Comparison of ENCODE assay signal across 14 cellular contexts in the genomic region with DNA sequence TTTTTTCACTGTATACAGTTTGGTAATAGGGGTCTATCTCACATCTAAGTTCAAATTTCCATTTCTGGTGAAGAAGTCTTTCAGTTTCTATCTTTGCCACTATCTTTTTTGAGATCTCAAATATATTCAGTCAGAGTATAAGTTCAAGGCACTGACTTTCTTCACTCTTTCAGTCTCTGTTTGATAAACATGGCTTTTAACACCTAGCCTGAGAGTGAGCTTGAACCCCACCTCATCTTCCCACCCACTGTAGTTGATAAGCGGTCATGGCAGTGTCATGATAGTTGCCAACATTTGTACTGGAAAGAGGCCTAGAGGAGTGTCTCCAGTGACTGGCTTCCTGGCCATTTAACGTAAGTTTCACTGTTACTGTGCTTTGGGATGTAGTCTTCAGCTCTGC. TPM values are rescaled to one million over a fixed set of nuclear protein-coding genes. Genes with fewer than 3 reads are reported as not detected.
DNase-seq lines count a peak whose midpoint lies in the region; ATAC-seq, FAIRE-seq and TF ChIP-seq lines count a peak whose summit lies in the region.
"Had no signal": no experiment of that assay in that cellular context is flagged by ENCODE, and none has a peak within 500 bp of the region (broad histone marks: within the 10 kb centered on the region; RNA-seq: fewer than 3 reads in every experiment).

No MANE protein-coding gene starts in this region.

- H3K27me3 ChIP-seq in GM23248 (replicated peaks; ENCODE audit: insufficient read depth) = no peaks in the 10 kb centered on the region
- no peaks in the 10 kb centered on the region for H3K27me3 ChIP-seq in mucosa of rectum (ENCODE audit: control insufficient read depth in 2 of 2, insufficient read depth in 2 of 2, low read length in 2 of 2)
- no peaks in the 10 kb centered on the region for H3K27me3 ChIP-seq in upper lobe of right lung
- H3K27me3 ChIP-seq: BLaER1 had no signal

- H3K4me2 ChIP-seq in GM23248 (ENCODE audit: unreplicated experiment) = no peak overlapping the region

- no peak overlapping the region for H3K27ac Mint-ChIP-seq in activated CD8-positive, alpha-beta T cell treated with anti-CD3 and anti-CD28 coated beads for 36 hours

- peak overlapping the region; percentile 32; the same call in 1 of the 2 replicates for H2AFZ ChIP-seq in GM23248

- 97% methylated on average over 2 of the region's 2 CpGs for WGBS in GM23248 (ENCODE audit: low coverage in 1 of 2, low lambda C conversion rate in 2 of 2, missing lambda C conversion rate in 2 of 2), 2 experiments

- H3K27ac ChIP-seq in GM23248 (no peak overlapping the region), mucosa of rectum (ENCODE audit: low read depth in 2 of 2, low read length in 2 of 2) (peak overlapping the region; percentile 26 to 71), upper lobe of right lung (no peak overlapping the region)
- H3K27ac ChIP-seq: BLaER1, prostate gland had no signal

- H4K20me1 ChIP-seq in GM23248 (ENCODE audit: insufficient read depth) = no peaks in the 10 kb centered on the region
- H4K20me1 ChIP-seq: BLaER1 had no signal

- TF ChIP-seq CTCF in activated CD8-positive, alpha-beta T cell treated with anti-CD3 and anti-CD28 coated beads for 36 hours (IDR thresholded peaks at IDR 0.05) = no peak
- TF ChIP-seq CTCF in upper lobe of right lung (IDR thresholded peaks at IDR 0.05) = no peak

- H3K9me3 ChIP-seq in GM23248 (ENCODE audit: low read depth) (no peaks in the 10 kb centered on the region), mucosa of rectum (ENCODE audit: control insufficient read depth in 2 of 2, low read length in 2 of 2) (no peaks in the 10 kb centered on the region), upper lobe of right lung (no peaks in the 10 kb centered on the region)
- H3K9me3 ChIP-seq: prostate gland had no signal

- POLR2A ChIA-PET in activated CD8-positive, alpha-beta T cell treated with anti-CD3 and anti-CD28 coated beads for 36 hours (lab: Charles Lee) = interaction anchor here (1.0 kb wide), 1 partner anchor 27 kb away, joined by 3 read pairs; no protein-coding TSS in a partner anchor

- peaks cover 9% of the 10 kb centered on the region for H3K4me1 Mint-ChIP-seq in activated CD8-positive, alpha-beta T cell treated with anti-CD3 and anti-CD28 coated beads for 36 hours (ENCODE audit: low read depth)

- H3K4me3 ChIP-seq in GM23248 (no peak overlapping the region), mucosa of rectum (ENCODE audit: low read length in 2 of 2) (no peak overlapping the region), upper lobe of right lung (no peak overlapping the region)
- H3K4me3 ChIP-seq: BLaER1, prostate gland had no signal

- no peaks in the 10 kb centered on the region for H3K36me3 Mint-ChIP-seq in activated CD8-positive, alpha-beta T cell treated with anti-CD3 and anti-CD28 coated beads for 36 hours (ENCODE audit: low read depth)

- H3K4me3 Mint-ChIP-seq in activated CD8-positive, alpha-beta T cell treated with anti-CD3 and anti-CD28 coated beads for 36 hours = no peak overlapping the region

- no peak for TF ChIP-seq POLR2A in GM12891 (IDR thresholded peaks at IDR 0.05; ENCODE audit: low read depth, low read length)

- H3K36me3 ChIP-seq in GM23248 (ENCODE audit: low read depth) (no peaks in the 10 kb centered on the region), mucosa of rectum (ENCODE audit: control insufficient read depth in 2 of 2, insufficient read depth in 2 of 2, low read length in 2 of 2) (no peaks in the 10 kb centered on the region), upper lobe of right lung (no peaks in the 10 kb centered on the region)
- H3K36me3 ChIP-seq: BLaER1, prostate gland had no signal

- H3K4me1 ChIP-seq in GM23248 (ENCODE audit: insufficient read depth) (peaks cover 21% of the 10 kb centered on the region; the same call in 1 of the 2 replicates), mucosa of rectum (ENCODE audit: control insufficient read depth in 2 of 2, insufficient read depth in 2 of 2, low read length in 2 of 2) (peaks cover 10 to 34% of the 10 kb centered on the region in 2 donors), upper lobe of right lung (peaks cover 4% of the 10 kb centered on the region)
- H3K4me1 ChIP-seq: prostate gland had no signal

- no peaks in the 10 kb centered on the region for H3K79me2 ChIP-seq in GM23248 (ENCODE audit: insufficient read depth)

- no peak for DNase-seq in GM12891 (ENCODE audit: insufficient read length, low spot score)
- no peak for DNase-seq in GM23248
- peak; percentile 29 for DNase-seq in activated CD8-positive, alpha-beta T cell treated with anti-CD3 and anti-CD28 coated beads for 36 hours
- DNase-seq in retina = no peak
- no peak for DNase-seq in upper lobe of right lung
- DNase-seq: NCI-H1105 treated with DMSO at 0.1 percent for 48 hours, NCI-H446 had no signal

- no peaks in the 10 kb centered on the region for H3K9me3 Mint-ChIP-seq in activated CD8-positive, alpha-beta T cell treated with anti-CD3 and anti-CD28 coated beads for 36 hours

- no peaks in the 10 kb centered on the region for H3K27me3 Mint-ChIP-seq in activated CD8-positive, alpha-beta T cell treated with anti-CD3 and anti-CD28 coated beads for 36 hours

- peak; percentile 92 for ATAC-seq in activated CD8-positive, alpha-beta T cell treated with anti-CD3 and anti-CD28 coated beads for 36 hours
- no peak for ATAC-seq in HG03457 (IDR thresholded peaks at IDR 0.05; ENCODE audit: unreplicated experiment)
- no peak for ATAC-seq in upper lobe of right lung

- no peaks in the 10 kb centered on the region for H3K9me2 ChIP-seq in GM23248 (ENCODE audit: insufficient read depth)

- peak; percentile 45 for FAIRE-seq in GM12891 (lab: Jason Lieb, UNC)
- FAIRE-seq: endometrium, RCC 7860 had no signal

- CTCF ChIA-PET in activated CD8-positive, alpha-beta T cell treated with anti-CD3 and anti-CD28 coated beads for 36 hours (lab: Charles Lee) = interaction anchor here (0.9 to 1.6 kb wide), 3 partner anchors 12 to 122 kb away, joined by 3 to 5 read pairs (median 4); no protein-coding TSS in a partner anchor

- intact Hi-C loops in activated CD8-positive, alpha-beta T cell treated with anti-CD3 and anti-CD28 coated beads for 36 hours (cut with micrococcal nuclease) = no loop called here
- intact Hi-C loops in upper lobe of right lung (cut with DNase I) = no loop called here

- H3F3A ChIP-seq in GM23248 (ENCODE audit: insufficient read depth) = no peaks in the 10 kb centered on the region

- in situ Hi-C loops in GM23248 (cut with MboI) = no loop called here

- H3K9ac ChIP-seq in GM23248 (no peak overlapping the region), mucosa of rectum (ENCODE audit: low read depth in 1 of 2, low read length in 2 of 2) (no peak overlapping the region)
- H3K9ac ChIP-seq: BLaER1 had no signal

TF ChIP-seq in GM12891, 5 proteins besides CTCF, POLR2A, EP300 and RAD21:
- TF ChIP-seq PAX5 (IDR thresholded peaks at IDR 0.05; ENCODE audit: insufficient read depth, low read length, severe bottlenecking) (no peak), POLR2AphosphoS5 (IDR thresholded peaks at IDR 0.05; ENCODE audit: low read depth, low read length) (no peak), POU2F2 (IDR thresholded peaks at IDR 0.05; ENCODE audit: low read depth, low read length) (no peak), TAF1 (IDR thresholded peaks at IDR 0.05; ENCODE audit: low read depth, low read length) (no peak), SPI1 (IDR thresholded peaks at IDR 0.05; ENCODE audit: low read depth, low read length) (no peak)
TF ChIP-seq in GM12891: peak in this region for 0.

RNA-seq across cellular contexts. Expression of gene AGR3, which starts 41.2 kb away (rescaled TPM):
- polyA plus RNA-seq in GM12891 (2012; ENCODE audit: low read depth, missing spikeins) = not detected
- total RNA-seq in GM23248 (2014; rRNA removed; shearing (Covaris generic)) = not detected in 2 replicates
- polyA plus RNA-seq in GM23248 (2016; fragmentation: Nextera tagmentation; extraction: Ambion mirVana) = not detected in 2 replicates
- not detected for total RNA-seq in activated CD8-positive, alpha-beta T cell treated with anti-CD3 and anti-CD28 coated beads for 36 hours
- total RNA-seq in upper lobe of right lung = 37.2 TPM
- total RNA-seq: T-helper 1 cell treated with Interleukin-12 subunit alpha and Interleukin-12 subunit beta and Interleukin-4 antibody, amounts not matched to agents 30 ng/mL and 1 ng/mL, for 36 hours had no signal

Comparison
In these comparisons a context has a peak if more than half of its experiments do, and no peak if none do; other contexts are left out.
1. H3K27ac ChIP-seq: peak in mucosa of rectum (2 of 2); none in GM23248 (single experiment) and upper lobe of right lung (single experiment).
2. RNA of gene AGR3, which starts 41.2 kb away (total RNA-seq): 37.2 TPM in upper lobe of right lung (single experiment); not detected in GM23248 and not detected in activated CD8-positive, alpha-beta T cell treated with anti-CD3 and anti-CD28 coated beads for 36 hours; every median in the first group is over 10 times any median in the second.